35 cellular contexts compared by ENCODE assay signal in the genomic region with DNA sequence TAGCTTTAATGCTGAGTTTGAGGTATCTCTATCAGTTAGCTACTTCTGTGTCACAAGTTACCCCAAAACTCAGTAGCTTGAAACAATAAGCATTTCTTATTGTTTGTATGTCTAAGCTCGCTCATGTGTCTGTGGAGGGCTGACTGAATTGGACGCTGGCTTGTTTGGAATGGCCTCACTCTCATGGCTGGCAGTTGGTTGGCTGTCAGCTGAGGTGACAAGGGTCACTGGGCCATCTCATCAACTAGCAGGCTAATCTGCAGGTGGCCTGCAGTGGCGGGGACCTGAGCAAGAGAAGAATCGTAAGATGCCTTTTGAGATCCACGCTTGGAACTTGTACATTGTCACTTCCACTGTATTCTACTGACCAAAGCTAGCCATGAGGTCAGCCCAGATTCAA. TPM values are rescaled to one million over a fixed set of nuclear protein-coding genes. Genes with fewer than 3 reads are reported as not detected.
"Had no signal": no experiment of that assay in that cellular context is flagged by ENCODE, and none has a peak within 500 bp of the region (broad histone marks: within the 10 kb centered on the region; RNA-seq: fewer than 3 reads in every experiment).

No MANE protein-coding gene starts in this region.

- DNase-seq: naive B cell; naive thymus-derived CD8-positive, alpha-beta T cell; nephron progenitor cell; nucleus accumbens; pancreas; right cardiac atrium; spleen; stimulated activated CD4-positive, alpha-beta T cell treated with anti-CD3 and anti-CD28 coated beads, Interleukin-12 subunit alpha, Interleukin-12 subunit beta, amount 100 ng/mL, for 4 hours; stimulated activated CD4-positive, alpha-beta T cell treated with anti-CD3 and anti-CD28 coated beads, Interleukin-1b, Interleukin-23, amount 100 ng/mL, for 48 hours; stimulated activated CD4-positive, alpha-beta T cell treated with anti-CD3 and anti-CD28 coated beads, Interleukin-4, amount 100 ng/mL, for 1 hour; stimulated activated CD4-positive, alpha-beta T cell treated with anti-CD3 and anti-CD28 coated beads, Interleukin-4, amount 100 ng/mL, for 4 hours; stimulated activated CD8-positive, alpha-beta memory T cell treated with anti-CD3 and anti-CD28 coated beads, Interleukin-4, amount 100 ng/mL, for 48 hours; stimulated activated naive CD4-positive, alpha-beta T cell; stimulated activated naive CD8-positive, alpha-beta T cell treated with anti-CD3 and anti-CD28 coated beads, Interleukin-15, amount 100 ng/mL, for 72 hours; stimulated activated naive CD8-positive, alpha-beta T cell treated with anti-CD3 and anti-CD28 coated beads, Interleukin-15, Interleukin-2, amounts not matched to agents 100 U/mL and 50 U/mL, for 24 hours; substantia nigra; testis; tibial artery; transverse colon; upper lobe of right lung; uterus had no signal

- H3K27ac Mint-ChIP-seq: naive B cell; natural killer cell treated with Interleukin-12 subunit alpha and Interleukin-12 subunit beta and Interleukin-15 and Interleukin-18, amount 100 ng/mL, for 72 hours; nephron progenitor cell; stimulated activated memory B cell treated with anti-CD40 and anti-IgM and Interleukin-4, amounts not matched to agents 10 μg/mL and 1 μg/mL and 100 μg/mL, for 72 hours; stimulated activated naive CD8-positive, alpha-beta T cell treated with anti-CD3 and anti-CD28 coated beads, Interleukin-15, amount 100 ng/mL, for 72 hours; type B pancreatic cell had no signal

- H3K4me1 Mint-ChIP-seq: naive B cell; naive thymus-derived CD8-positive, alpha-beta T cell; nephron progenitor cell; neural crest cell; stimulated activated memory B cell treated with anti-CD40 and anti-IgM and Interleukin-4, amounts not matched to agents 10 μg/mL and 1 μg/mL and 100 μg/mL, for 72 hours; stimulated activated naive CD8-positive, alpha-beta T cell treated with anti-CD3 and anti-CD28 coated beads, Interleukin-15, amount 100 ng/mL, for 72 hours had no signal

- FAIRE-seq: pancreas had no signal

- H3K36me3 Mint-ChIP-seq: naive B cell; naive thymus-derived CD8-positive, alpha-beta T cell; natural killer cell treated with Interleukin-12 subunit alpha and Interleukin-12 subunit beta and Interleukin-15 and Interleukin-18, amount 100 ng/mL, for 72 hours; stimulated activated memory B cell treated with anti-CD40 and anti-IgM and Interleukin-4, amounts not matched to agents 10 μg/mL and 1 μg/mL and 100 μg/mL, for 72 hours; type B pancreatic cell had no signal

- ATAC-seq: naive thymus-derived CD8-positive, alpha-beta T cell; natural killer cell treated with Interleukin-12 subunit alpha and Interleukin-12 subunit beta and Interleukin-15 and Interleukin-18, amount 100 ng/mL, for 72 hours; pancreas; right cardiac atrium; sciatic nerve; stimulated activated memory B cell treated with anti-CD40 and anti-IgM and Interleukin-4, amounts not matched to agents 10 μg/mL and 1 μg/mL and 100 μg/mL, for 72 hours; stimulated activated naive CD8-positive, alpha-beta T cell treated with anti-CD3 and anti-CD28 coated beads, Interleukin-15, amount 100 ng/mL, for 72 hours; stimulated activated naive CD8-positive, alpha-beta T cell treated with anti-CD3 and anti-CD28 coated beads, Interleukin-15, Interleukin-2, amounts not matched to agents 100 U/mL and 50 U/mL, for 24 hours; upper lobe of right lung had no signal

- H3K4me2 ChIP-seq: smooth muscle cell had no signal

- H3K4me1 ChIP-seq: pancreas, prostate gland, spleen, suprapubic skin, tibial artery, transverse colon, upper lobe of right lung, uterus had no signal

- H3K27ac ChIP-seq: neutrophil, pancreas, prostate gland, skin epidermis, spleen, suprapubic skin, testis, tibial artery, transverse colon, upper lobe of right lung, uterus had no signal

- H3K36me3 ChIP-seq: neutrophil, pancreas, prostate gland, spleen, suprapubic skin, tibial artery, transverse colon, upper lobe of right lung, uterus had no signal

- H3K4me3 ChIP-seq: pancreas, prostate gland, skin epidermis, smooth muscle cell, spleen, suprapubic skin, testis, tibial artery, transverse colon, upper lobe of right lung, uterus had no signal

- H3K4me3 Mint-ChIP-seq: naive B cell; naive thymus-derived CD8-positive, alpha-beta T cell; natural killer cell treated with Interleukin-12 subunit alpha and Interleukin-12 subunit beta and Interleukin-15 and Interleukin-18, amount 100 ng/mL, for 72 hours; nephron progenitor cell; neural crest cell; stimulated activated memory B cell treated with anti-CD40 and anti-IgM and Interleukin-4, amounts not matched to agents 10 μg/mL and 1 μg/mL and 100 μg/mL, for 72 hours; stimulated activated naive CD8-positive, alpha-beta T cell treated with anti-CD3 and anti-CD28 coated beads, Interleukin-15, amount 100 ng/mL, for 72 hours; type B pancreatic cell had no signal

- H3K27me3 ChIP-seq: testis, uterus had no signal

- H3K9me3 Mint-ChIP-seq: naive B cell; naive thymus-derived CD8-positive, alpha-beta T cell; natural killer cell treated with Interleukin-12 subunit alpha and Interleukin-12 subunit beta and Interleukin-15 and Interleukin-18, amount 100 ng/mL, for 72 hours; nephron progenitor cell; neural crest cell; stimulated activated memory B cell treated with anti-CD40 and anti-IgM and Interleukin-4, amounts not matched to agents 10 μg/mL and 1 μg/mL and 100 μg/mL, for 72 hours; stimulated activated naive CD8-positive, alpha-beta T cell treated with anti-CD3 and anti-CD28 coated beads, Interleukin-15, amount 100 ng/mL, for 72 hours; type B pancreatic cell had no signal

- H3K9me3 ChIP-seq: neutrophil, pancreas, prostate gland, spleen, suprapubic skin, testis, tibial artery, transverse colon, upper lobe of right lung, uterus had no signal

RNA-seq across cellular contexts. Expression of a gene that starts 13.4 kb away (rescaled TPM):
- total RNA-seq: naive thymus-derived CD8-positive, alpha-beta T cell; omental fat pad; pancreas; posterior vena cava; pulmonary artery endothelial cell; right cardiac atrium; spleen; upper lobe of right lung; urinary bladder; uterus had no signal
- polyA plus RNA-seq: naive thymus-derived CD8-positive, alpha-beta T cell; pancreas; right cardiac atrium had no signal

RNA-seq across cellular contexts. Expression of a gene that starts 30.8 kb away (rescaled TPM):
- total RNA-seq: naive thymus-derived CD8-positive, alpha-beta T cell; natural killer cell treated with Interleukin-12 subunit alpha and Interleukin-12 subunit beta and Interleukin-15 and Interleukin-18, amount 100 ng/mL, for 72 hours; posterior vena cava; spleen; testis; transverse colon; upper lobe of right lung had no signal
- polyA plus RNA-seq: naive thymus-derived CD8-positive, alpha-beta T cell had no signal
